In genomic region chr20:39659010-39659409, GRCh38 we compare ENCODE assay signal across 14 cellular contexts.
DNase-seq lines count a peak whose midpoint lies in the region; TF ChIP-seq lines count a peak whose summit lies in the region.
"Had no signal": no experiment of that assay in that cellular context is flagged by ENCODE, and none has a peak within 500 bp of the region (broad histone marks: within the 10 kb centered on the region; RNA-seq: fewer than 3 reads in every experiment).

No MANE protein-coding gene starts in this region.

- no peaks in the 10 kb centered on the region for H3K79me2 ChIP-seq in H9 (ENCODE audit: insufficient read depth, low read length)
- H3K79me2 ChIP-seq in OCI-LY3 (ENCODE audit: low read length): no peaks in the 10 kb centered on the region

- H4K5ac ChIP-seq in H9 (ENCODE audit: insufficient read length, low read depth, low read length): no peak overlapping the region

- H3K27me3 ChIP-seq in H9 (ENCODE audit: insufficient read depth, low read length): no peaks in the 10 kb centered on the region
- H3K27me3 ChIP-seq in OCI-LY3 (ENCODE audit: low read depth, low read length): no peaks in the 10 kb centered on the region
- no peaks in the 10 kb centered on the region for H3K27me3 ChIP-seq in endodermal cell (ENCODE audit: control insufficient read depth, insufficient read depth, low read length, poor library complexity, severe bottlenecking)

- H3K27ac ChIP-seq in H9 (ENCODE audit: insufficient read length, low read depth, low read length) (no peak overlapping the region), OCI-LY3 (ENCODE audit: low read length) (no peak overlapping the region), endodermal cell (ENCODE audit: low read depth, low read length) (no peak overlapping the region)
- H3K27ac ChIP-seq: A549, HL-60 had no signal

- H3K9me3 ChIP-seq in H9 (ENCODE audit: control insufficient read depth, low read depth, low read length): no peaks in the 10 kb centered on the region
- H3K9me3 ChIP-seq in OCI-LY3 (ENCODE audit: insufficient read depth, low read length): no peaks in the 10 kb centered on the region
- H3K9me3 ChIP-seq in endodermal cell (ENCODE audit: control insufficient read depth, low read length): no peaks in the 10 kb centered on the region
- H3K9me3 ChIP-seq: A549 had no signal

- H4K8ac ChIP-seq in H9 (replicated peaks; ENCODE audit: insufficient read length, low read depth, low read length): no peak overlapping the region

- no peak overlapping the region for H3K56ac ChIP-seq in H9 (ENCODE audit: insufficient read length, low read depth, low read length)

- H3K9me3 Mint-ChIP-seq in H9 (no peaks in the 10 kb centered on the region), endodermal cell (no peaks in the 10 kb centered on the region)

- no peak overlapping the region for H2BK15ac ChIP-seq in H9 (ENCODE audit: low read depth, low read length)

- H3K36me3 ChIP-seq in OCI-LY3 (replicated peaks; ENCODE audit: low read depth, low read length) (peaks cover 4% of the 10 kb centered on the region), endodermal cell (ENCODE audit: control insufficient read depth, insufficient read depth, low read length) (no peaks in the 10 kb centered on the region)

- no peak overlapping the region for H2BK12ac ChIP-seq in H9 (ENCODE audit: insufficient read length, low read depth, low read length)

- H3K4me1 ChIP-seq in H9 (ENCODE audit: insufficient read depth, low read length) (no peaks in the 10 kb centered on the region; the same call in 1 of the 2 replicates), OCI-LY3 (ENCODE audit: low read length) (peaks cover 33% of the 10 kb centered on the region), endodermal cell (ENCODE audit: control insufficient read depth, insufficient read depth, low read length) (no peaks in the 10 kb centered on the region)
- H3K4me1 ChIP-seq: A549 had no signal

- no peak overlapping the region for H3K18ac ChIP-seq in H9 (ENCODE audit: insufficient read length, low read depth, low read length)

- no peak overlapping the region for H4K91ac ChIP-seq in H9 (ENCODE audit: insufficient read length, low read depth, low read length)

- H3K4ac ChIP-seq in H9 (ENCODE audit: low read depth, low read length): no peak overlapping the region

- no peak overlapping the region for H3T11ph ChIP-seq in H9 (ENCODE audit: low read length)

- no CpG with 5 or more reads among the region's 6 CpGs for WGBS in H9 (ENCODE audit: extremely low coverage, insufficient read length, low lambda C conversion rate)
- 80 to 93% methylated on average over 2 to 5 of the region's 6 CpGs for WGBS in endodermal cell (ENCODE audit: insufficient coverage in 1 of 2, insufficient read length in 1 of 2), 2 experiments

- H3K23ac ChIP-seq in H9 (ENCODE audit: insufficient read length, low read depth, low read length): no peak overlapping the region

- H3K27ac Mint-ChIP-seq in H9 (no peak overlapping the region), endodermal cell (no peak overlapping the region)
- H3K27ac Mint-ChIP-seq: CD4-positive, CD25-positive, alpha-beta regulatory T cell; HFFc6 had no signal

- H4K20me1 ChIP-seq in H9 (ENCODE audit: control insufficient read depth, insufficient read depth, insufficient read length) (no peaks in the 10 kb centered on the region), OCI-LY3 (ENCODE audit: insufficient read depth, low read length) (no peaks in the 10 kb centered on the region)

- H3K14ac ChIP-seq in H9 (ENCODE audit: insufficient read depth, low read length): no peak overlapping the region

- no peak overlapping the region for H2BK20ac ChIP-seq in H9 (ENCODE audit: low read depth, low read length, poor library complexity, severe bottlenecking)

- peak; percentile 27; the same call in 1 of the 3 replicates for TF ChIP-seq CTCF in H9 (conservative IDR thresholded peaks at IDR 0.05)
- peak; percentile 37 for TF ChIP-seq CTCF in OCI-LY3 (IDR thresholded peaks at IDR 0.05; ENCODE audit: low read depth, low read length)
- TF ChIP-seq CTCF in endodermal cell (conservative IDR thresholded peaks at IDR 0.05): peak; percentile 40

- H2AK5ac ChIP-seq in H9 (ENCODE audit: insufficient read length, low read length): no peak overlapping the region

- no peak overlapping the region for H2BK120ac ChIP-seq in H9 (ENCODE audit: low read depth, low read length, poor library complexity, severe bottlenecking)

- H3K4me3 Mint-ChIP-seq in H9 (no peak overlapping the region), endodermal cell (no peak overlapping the region)
- H3K4me3 Mint-ChIP-seq: CD4-positive, CD25-positive, alpha-beta regulatory T cell; HFFc6 had no signal

- no peak overlapping the region for H2BK5ac ChIP-seq in H9 (ENCODE audit: insufficient read length, low read length)

- no peak for DNase-seq in H9
- no peak for DNase-seq in endodermal cell
- no peak for DNase-seq in middle frontal gyrus (ENCODE audit: extremely low spot score, low spot score)
- DNase-seq in GM19240 (ENCODE audit: insufficient read length, low spot score): no peak
- DNase-seq in islet precursor cell: no peak
- DNase-seq: CD4-positive, CD25-positive, alpha-beta regulatory T cell; GOT3; HCEC 1CT; HFFc6 had no signal

- H3K4me1 Mint-ChIP-seq in H9 (peaks cover 3% of the 10 kb centered on the region in 2 experiments; a peak in 2 of 4 replicates), endodermal cell (no peaks in the 10 kb centered on the region)
- H3K4me1 Mint-ChIP-seq: CD4-positive, CD25-positive, alpha-beta regulatory T cell had no signal

- H3K9ac ChIP-seq in H9 (ENCODE audit: extremely low read depth, insufficient read length, low read length) (no peak overlapping the region), OCI-LY3 (ENCODE audit: low read length) (no peak overlapping the region), endodermal cell (ENCODE audit: extremely low read depth, low read length, poor library complexity, severe bottlenecking) (no peak overlapping the region)

- no peaks in the 10 kb centered on the region for H3K79me1 ChIP-seq in H9 (ENCODE audit: insufficient read depth, low read depth, low read length, poor library complexity, severe bottlenecking)

- H2AFZ ChIP-seq in H9 (ENCODE audit: low read length) (no peak overlapping the region), OCI-LY3 (ENCODE audit: low read depth, low read length) (no peak overlapping the region)

- no peaks in the 10 kb centered on the region; a peak in 1 of 7 replicates for H3K36me3 Mint-ChIP-seq in H9 (ENCODE audit: insufficient read depth in 1 of 3, low read depth in 3 of 3)
- no peaks in the 10 kb centered on the region for H3K36me3 Mint-ChIP-seq in endodermal cell (ENCODE audit: low read depth)
- H3K36me3 Mint-ChIP-seq: CD4-positive, CD25-positive, alpha-beta regulatory T cell had no signal

- H3K23me2 ChIP-seq in H9 (ENCODE audit: insufficient read length, low read depth, low read length, poor library complexity, severe bottlenecking): no peaks in the 10 kb centered on the region

- H3K27me3 Mint-ChIP-seq in H9 (ENCODE audit: low read depth) (no peaks in the 10 kb centered on the region), endodermal cell (ENCODE audit: insufficient read depth) (peaks cover 3% of the 10 kb centered on the region)
- H3K27me3 Mint-ChIP-seq: CD4-positive, CD25-positive, alpha-beta regulatory T cell had no signal

- no peak overlapping the region for H3K4me3 ChIP-seq in OCI-LY3 (ENCODE audit: low read length)
- H3K4me3 ChIP-seq in endodermal cell (ENCODE audit: low read length): no peak overlapping the region
- H3K4me3 ChIP-seq: A549, GM12878, K562 had no signal

- H3K4me2 ChIP-seq in H9 (ENCODE audit: insufficient read depth, insufficient read length, low read length) (no peak overlapping the region), OCI-LY3 (ENCODE audit: low read length) (no peak overlapping the region)
- H3K4me2 ChIP-seq: A549 had no signal
